ENCODE assay signal across 1 cellular context in genomic region chr11:13337986-13338436, GRCh38.
TF ChIP-seq lines count a peak whose summit lies in the region.

No MANE protein-coding gene starts in this region.

TF ChIP-seq in GM12878, 131 proteins besides CTCF, POLR2A, EP300 and RAD21 (continued from another document):
- 0 out of 2 replicates have a peak, but pooled peaks have one; percentile 16 for TF ChIP-seq ATF2 (IDR thresholded peaks at IDR 0.05; ENCODE audit: low read length)
- TF ChIP-seq TCF3 (IDR thresholded peaks at IDR 0.05; ENCODE audit: borderline replicate concordance, insufficient read depth, low read depth, low read length): no peak
- TF ChIP-seq ZBTB33 (IDR thresholded peaks at IDR 0.05): no peak
- peak; percentile 79; the same call in 1 of the 2 replicates for TF ChIP-seq ESRRA (IDR thresholded peaks at IDR 0.05; ENCODE audit: low read length)
- no peak for TF ChIP-seq PAX5 (IDR thresholded peaks at IDR 0.05; ENCODE audit: borderline replicate concordance, low read depth, low read length)
- peak; percentile 54 for TF ChIP-seq RUNX3 (IDR thresholded peaks at IDR 0.05; ENCODE audit: low read length)
- TF ChIP-seq IRF5 (IDR thresholded peaks at IDR 0.05; ENCODE audit: borderline replicate concordance): no peak
- no peak for TF ChIP-seq ZBTB40 (IDR thresholded peaks at IDR 0.05; ENCODE audit: borderline replicate concordance)
- TF ChIP-seq BHLHE40 (IDR thresholded peaks at IDR 0.05; ENCODE audit: borderline replicate concordance in 1 of 2, low read depth in 2 of 2, low read length in 1 of 2): 0 out of 4 replicates have a peak, but pooled peaks of 1 of the 2 experiments have one; percentile 8
- TF ChIP-seq JUND (IDR thresholded peaks at IDR 0.05; ENCODE audit: low read depth, low read length): no peak
- no peak for TF ChIP-seq KAT2A (conservative IDR thresholded peaks at IDR 0.05; ENCODE audit: control insufficient read depth, low read depth, low read length)
- no peak for TF ChIP-seq BCL11A (IDR thresholded peaks at IDR 0.05; ENCODE audit: low read depth, low read length)
- TF ChIP-seq RAD51 (IDR thresholded peaks at IDR 0.05): peak; percentile 33; the same call in 1 of the 2 replicates
- no peak for TF ChIP-seq RCOR1 (conservative IDR thresholded peaks at IDR 0.05; ENCODE audit: low read depth, low read length)
- no peak for TF ChIP-seq ZBTB4 (CRISPR knock-in tag; IDR thresholded peaks at IDR 0.05)
- no peak for TF ChIP-seq RFX5 (IDR thresholded peaks at IDR 0.05; ENCODE audit: low read depth, low read length)
- TF ChIP-seq IKZF2 (IDR thresholded peaks at IDR 0.05): peak in 1 of 2 experiments; percentile 50
- TF ChIP-seq HDAC2 (IDR thresholded peaks at IDR 0.05): no peak
- TF ChIP-seq MTA2 (IDR thresholded peaks at IDR 0.05; ENCODE audit: low read depth): peak; percentile 55; the same call in 1 of the 2 replicates
TF ChIP-seq in GM12878: peak in this region for 11.
